8 cellular contexts compared by ENCODE assay signal in genomic region chrX:41491267-41492004, GRCh38. TPM values are rescaled to one million over a fixed set of nuclear protein-coding genes. Genes with fewer than 3 reads are reported as not detected.
DNase-seq lines count a peak whose midpoint lies in the region; TF ChIP-seq lines count a peak whose summit lies in the region.

No MANE protein-coding gene starts in this region.

- no peak overlapping the region for H3K4me3 ChIP-seq in esophagus squamous epithelium

- WGBS in esophagus squamous epithelium, 2 donors = 19 to 32% methylated on average over 10 to 11 of the region's 12 CpGs

- intact Hi-C loops in esophagus squamous epithelium (cut with DNase I) = no loop called here

- no peaks in the 10 kb centered on the region for H3K27me3 ChIP-seq in esophagus squamous epithelium

- no peaks in the 10 kb centered on the region for H3K9me3 ChIP-seq in esophagus squamous epithelium

- peak overlapping the region; percentile 59 to 79 (median 74) for H3K27ac ChIP-seq in esophagus squamous epithelium

- no peak for TF ChIP-seq CTCF in esophagus squamous epithelium (IDR thresholded peaks at IDR 0.05)

- H3K4me1 ChIP-seq in esophagus squamous epithelium = peaks cover 0 to 17% (median 0%) of the 10 kb centered on the region in 3 donors

- H3K36me3 ChIP-seq in esophagus squamous epithelium = no peaks in the 10 kb centered on the region

- TF ChIP-seq POLR2A in esophagus squamous epithelium (IDR thresholded peaks at IDR 0.05) = no peak

- DNase-seq in H4 (ENCODE audit: low spot score) = peak; percentile 93
- DNase-seq in NOMO-1 treated with DMSO at 0.1 percent for 48 hours (lab: John Stamatoyannopoulos, UW; ENCODE audit: unreplicated experiment) = peak; percentile 7
- no peak for DNase-seq in esophagus squamous epithelium (lab: John Stamatoyannopoulos, UW)
- peak; percentile 72 for DNase-seq in pulmonary artery endothelial cell (ENCODE audit: low read depth, low spot score)
- no peak for DNase-seq in cerebellum (ENCODE audit: low spot score)
- DNase-seq in KG1 (lab: John Stamatoyannopoulos, UW) = no peak
- DNase-seq in activated naive CD4-positive, alpha-beta T cell (lab: John Stamatoyannopoulos, UW) = no peak
- no peak for DNase-seq in T-helper 2 cell

RNA-seq across cellular contexts. Expression of gene NYX, which starts 44.3 kb away (rescaled TPM):
- not detected in 2 replicates for total RNA-seq in H4 (2014; rRNA removed; shearing (Covaris generic))
- total RNA-seq in esophagus squamous epithelium = not detected
- total RNA-seq in pulmonary artery endothelial cell = not detected in 2 replicates
- total RNA-seq in cerebellum = not detected

Comparison
In these comparisons a context has a peak if more than half of its experiments do, and no peak if none do; other contexts are left out.
1. DNase-seq: peak in H4 (single experiment), NOMO-1 treated with DMSO at 0.1 percent for 48 hours (single experiment) and pulmonary artery endothelial cell (single experiment); none in esophagus squamous epithelium (single experiment), cerebellum (single experiment), KG1 (single experiment), activated naive CD4-positive, alpha-beta T cell (0 of 4) and T-helper 2 cell (0 of 5).